ENCODE assay signal across 11 cellular contexts in the genomic region with DNA sequence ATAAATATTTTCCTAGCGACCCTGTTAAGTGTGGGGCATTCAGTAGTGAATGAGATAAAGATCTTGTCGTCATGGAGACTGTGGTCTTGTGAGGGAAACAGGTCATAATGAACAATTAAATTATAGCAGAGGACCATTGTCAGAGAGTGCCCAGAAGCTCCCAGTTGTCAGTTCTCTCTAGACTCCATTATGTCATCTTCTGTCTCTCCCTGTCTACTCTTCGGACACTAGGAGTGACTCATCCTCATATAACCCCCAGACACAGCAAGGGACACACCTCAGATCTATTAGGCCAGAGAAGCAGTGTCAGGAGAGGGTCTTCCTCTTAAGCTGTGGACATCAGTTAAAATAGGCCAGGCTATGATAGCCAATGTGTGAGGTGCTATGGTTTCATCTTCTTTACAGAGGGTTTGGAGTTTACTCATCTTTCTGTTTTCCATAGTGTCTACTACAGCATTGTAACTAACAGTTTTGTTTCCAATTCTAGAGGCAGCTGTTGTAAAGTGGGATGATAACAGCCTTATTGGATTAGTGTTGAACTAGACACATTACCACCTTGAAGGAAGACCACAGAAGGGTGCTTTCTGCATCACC. TPM values are rescaled to one million over a fixed set of nuclear protein-coding genes. Genes with fewer than 3 reads are reported as not detected.
"Had no signal": no experiment of that assay in that cellular context is flagged by ENCODE, and none has a peak within 500 bp of the region (broad histone marks: within the 10 kb centered on the region; RNA-seq: fewer than 3 reads in every experiment).

No MANE protein-coding gene starts in this region.

RNA-seq across cellular contexts. Expression of a gene that starts 5.4 kb away (rescaled TPM):
- total RNA-seq: endothelial cell of umbilical vein, myocyte had no signal
- polyA plus RNA-seq: fibroblast of lung had no signal

RNA-seq across cellular contexts. Expression of a gene that starts 7.0 kb away (rescaled TPM):
- polyA plus RNA-seq: endothelial cell of umbilical vein had no signal

RNA-seq across cellular contexts. Expression of a gene that starts 50.7 kb away (rescaled TPM):
- total RNA-seq: colonic mucosa, endothelial cell of umbilical vein, epithelial cell of proximal tubule, left ventricle myocardium inferior, mammary epithelial cell, myocyte, progenitor cell of endocrine pancreas, right lobe of liver, tibial nerve had no signal
- polyA plus RNA-seq: endothelial cell of umbilical vein, mammary epithelial cell, smooth muscle cell had no signal
